Comparison of ENCODE assay signal across 26 cellular contexts in the genomic region with DNA sequence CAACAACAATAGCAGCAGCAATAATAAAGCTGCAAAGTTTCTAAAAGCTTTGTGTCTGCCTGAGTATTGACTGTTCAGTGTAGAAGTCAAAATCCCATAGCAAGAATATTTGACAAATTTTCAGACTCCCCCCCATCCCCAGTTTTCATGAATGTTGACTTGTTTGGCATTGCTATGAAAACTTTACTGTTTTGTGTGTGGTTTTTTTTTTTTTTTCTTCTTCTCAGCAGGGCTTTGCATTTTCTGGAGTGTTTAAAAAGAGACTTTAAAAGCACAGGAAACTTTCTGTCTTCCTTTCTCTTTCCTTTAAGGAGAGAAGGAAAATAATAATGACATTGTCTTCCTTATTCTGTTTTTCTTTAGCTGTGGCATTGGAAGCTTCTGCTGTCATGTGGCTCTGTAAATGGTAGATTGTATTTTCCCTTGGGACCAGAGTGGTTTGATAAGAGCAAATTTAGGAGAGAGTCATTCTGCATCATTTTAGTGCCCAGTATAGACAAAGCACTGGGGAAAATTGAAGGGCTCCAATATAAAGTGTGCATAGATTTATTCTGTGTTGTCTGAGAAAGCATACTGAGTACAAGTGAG.
DNase-seq lines count a peak whose midpoint lies in the region; TF ChIP-seq lines count a peak whose summit lies in the region.
"Had no signal": no experiment of that assay in that cellular context is flagged by ENCODE, and none has a peak within 500 bp of the region (broad histone marks: within the 10 kb centered on the region; RNA-seq: fewer than 3 reads in every experiment).

No MANE protein-coding gene starts in this region.

- H3K9me3 Mint-ChIP-seq in activated T-helper 2 cell treated with anti-CD3 and anti-CD28 coated beads, Interferon-gamma antibody, Interleukin-2, Interleukin-4, amounts not matched to agents 10 μg/mL and 5 μg/mL and 100 μg/mL, durations not matched to agents 14 hours and 24 hours and 36 hours, result no peaks in the 10 kb centered on the region

- H3K27me3 ChIP-seq in mammary epithelial cell (ENCODE audit: insufficient read depth, low read length) (no peaks in the 10 kb centered on the region), breast epithelium (no peaks in the 10 kb centered on the region), brain microvascular endothelial cell (replicated peaks) (no peaks in the 10 kb centered on the region), vagina (no peaks in the 10 kb centered on the region), H7 (ENCODE audit: control insufficient read depth, insufficient read depth, low read length) (no peaks in the 10 kb centered on the region)
- H3K27me3 ChIP-seq: esophagus muscularis mucosa, hepatocyte, neural progenitor cell, tibial artery had no signal

- dilution Hi-C loops in mammary epithelial cell (cut with HindIII; ENCODE audit: low sequenced_read_pairs), result no loop called here

- TF ChIP-seq POLR2A in breast epithelium (IDR thresholded peaks at IDR 0.05) (no peak), vagina (IDR thresholded peaks at IDR 0.05) (no peak)

- intact Hi-C loops in mammary epithelial cell (cut with micrococcal nuclease) (no loop called here), breast epithelium (cut with DNase I; ENCODE audit: low total_unique reads) (no loop called here), vagina (cut with DNase I) (no loop called here)
- intact Hi-C loops in activated T-helper 2 cell treated with anti-CD3 and anti-CD28 coated beads, Interferon-gamma antibody, Interleukin-2, Interleukin-4, amounts not matched to agents 10 μg/mL and 5 μg/mL and 100 μg/mL, durations not matched to agents 14 hours and 24 hours and 36 hours (cut with micrococcal nuclease), result no loop called here

- no peak for DNase-seq in mammary epithelial cell
- no peak for DNase-seq in breast epithelium (ENCODE audit: low spot score in 2 of 2)
- DNase-seq in brain microvascular endothelial cell, result no peak
- peak; percentile 73 for DNase-seq in foreskin melanocyte
- no peak for DNase-seq in vagina (ENCODE audit: extremely low spot score in 2 of 2)
- DNase-seq in H7, result no peak
- no peak for DNase-seq in NCI-H1694 (lab: John Stamatoyannopoulos, UW)
- no peak for DNase-seq in activated T-helper 2 cell treated with anti-CD3 and anti-CD28 coated beads, Interferon-gamma antibody, Interleukin-2, Interleukin-4, amounts not matched to agents 10 μg/mL and 5 μg/mL and 100 μg/mL, durations not matched to agents 14 hours and 24 hours and 36 hours (ENCODE audit: low spot score)
- DNase-seq: activated CD4-positive, alpha-beta T cell treated with anti-CD3 and anti-CD28 coated beads for 48 hours; activated effector memory CD4-positive, alpha-beta T cell treated with Interleukin-2 at 50 U/mL for 16 hours; activated T-cell treated with anti-CD3 and anti-CD28 coated beads for 4 hours; anterior cingulate cortex; C1 segment of cervical spinal cord; Caco-2; effector CD8-positive, alpha-beta T cell; NCI-H446; NCI-H774; SHP77; stimulated activated CD4-positive, alpha-beta T cell treated with anti-CD3 and anti-CD28 coated beads, Interleukin-4, amount 100 ng/mL, for 24 hours; tibial artery; WERI-Rb-1 had no signal

- H3K27ac Mint-ChIP-seq in activated T-helper 2 cell treated with anti-CD3 and anti-CD28 coated beads, Interferon-gamma antibody, Interleukin-2, Interleukin-4, amounts not matched to agents 10 μg/mL and 5 μg/mL and 100 μg/mL, durations not matched to agents 14 hours and 24 hours and 36 hours, result no peak overlapping the region
- H3K27ac Mint-ChIP-seq: activated naive CD4-positive, alpha-beta T cell treated with anti-CD3 and anti-CD28 coated beads, Interleukin-2, amount 50 U/mL, for 72 hours; neural progenitor cell had no signal

- CTCF ChIA-PET in mammary epithelial cell (lab: Charles Lee; ENCODE audit: low non-redundant PET), result no interaction called here

- no TSS peak for BruUV-seq in mammary epithelial cell (replicated peaks; lab: Mats Ljungman, UMichigan)

- no peak overlapping the region for H3K4me3 ChIP-seq in mammary epithelial cell (replicated peaks in 1 of 3; ENCODE audit: insufficient read depth in 1 of 3, low read depth in 2 of 3, low read length in 3 of 3)
- no peak overlapping the region for H3K4me3 ChIP-seq in breast epithelium
- H3K4me3 ChIP-seq in brain microvascular endothelial cell (ENCODE audit: low read depth, low read length), result no peak overlapping the region
- H3K4me3 ChIP-seq in vagina, result no peak overlapping the region
- H3K4me3 ChIP-seq in H7 (ENCODE audit: insufficient read depth, low read depth, low read length), result no peak overlapping the region
- H3K4me3 ChIP-seq: esophagus muscularis mucosa, hepatocyte, neural progenitor cell, tibial artery had no signal

- H4K20me1 ChIP-seq in mammary epithelial cell (ENCODE audit: insufficient read depth, low read length), result no peaks in the 10 kb centered on the region

- peaks cover 31% of the 10 kb centered on the region for H3K79me2 ChIP-seq in mammary epithelial cell (ENCODE audit: insufficient read depth, low read length)
- H3K79me2 ChIP-seq: hepatocyte had no signal

- no peak overlapping the region for H2AFZ ChIP-seq in mammary epithelial cell (ENCODE audit: low read depth, low read length)
- H2AFZ ChIP-seq: hepatocyte, neural progenitor cell had no signal

- H3K4me3 Mint-ChIP-seq in activated T-helper 2 cell treated with anti-CD3 and anti-CD28 coated beads, Interferon-gamma antibody, Interleukin-2, Interleukin-4, amounts not matched to agents 10 μg/mL and 5 μg/mL and 100 μg/mL, durations not matched to agents 14 hours and 24 hours and 36 hours (ENCODE audit: low read depth), result no peak overlapping the region
- H3K4me3 Mint-ChIP-seq: neural progenitor cell had no signal

- H3K27me3 Mint-ChIP-seq in activated T-helper 2 cell treated with anti-CD3 and anti-CD28 coated beads, Interferon-gamma antibody, Interleukin-2, Interleukin-4, amounts not matched to agents 10 μg/mL and 5 μg/mL and 100 μg/mL, durations not matched to agents 14 hours and 24 hours and 36 hours (ENCODE audit: low read depth), result peaks cover 6% of the 10 kb centered on the region

- peaks cover 5% of the 10 kb centered on the region for H3K36me3 Mint-ChIP-seq in activated T-helper 2 cell treated with anti-CD3 and anti-CD28 coated beads, Interferon-gamma antibody, Interleukin-2, Interleukin-4, amounts not matched to agents 10 μg/mL and 5 μg/mL and 100 μg/mL, durations not matched to agents 14 hours and 24 hours and 36 hours (ENCODE audit: low read depth)
- H3K36me3 Mint-ChIP-seq: activated naive CD4-positive, alpha-beta T cell treated with anti-CD3 and anti-CD28 coated beads, Interleukin-2, amount 50 U/mL, for 72 hours had no signal

- H3K4me1 ChIP-seq in mammary epithelial cell (ENCODE audit: insufficient read depth, low read length) (peaks cover 15% of the 10 kb centered on the region), breast epithelium (no peaks in the 10 kb centered on the region), vagina (peaks cover 40% of the 10 kb centered on the region)
- H3K4me1 ChIP-seq: Caco-2, neural progenitor cell had no signal

- no peak overlapping the region for H3K9ac ChIP-seq in mammary epithelial cell (ENCODE audit: insufficient read depth, low read length)
- H3K9ac ChIP-seq: neural progenitor cell had no signal

- H3K9me3 ChIP-seq in mammary epithelial cell (replicated peaks; ENCODE audit: insufficient read depth, low read length) (no peaks in the 10 kb centered on the region), breast epithelium (peaks cover 6 to 11% of the 10 kb centered on the region in 2 donors), vagina (no peaks in the 10 kb centered on the region)
- H3K9me3 ChIP-seq: Caco-2, esophagus muscularis mucosa, tibial artery had no signal

- TF ChIP-seq CTCF in mammary epithelial cell (conservative IDR thresholded peaks at IDR 0.05 in 1 of 2, IDR thresholded peaks at IDR 0.05 in 1 of 2; ENCODE audit: extremely low read depth in 1 of 2, insufficient read depth in 1 of 2, low read depth in 1 of 2, low read length in 2 of 2), result no peak
- no peak for TF ChIP-seq CTCF in breast epithelium (IDR thresholded peaks at IDR 0.05)
- TF ChIP-seq CTCF in brain microvascular endothelial cell (IDR thresholded peaks at IDR 0.05; ENCODE audit: low read depth, low read length, missing control alignments), result no peak
- no peak for TF ChIP-seq CTCF in vagina (IDR thresholded peaks at IDR 0.05)

- H3K27ac ChIP-seq in mammary epithelial cell (ENCODE audit: insufficient read depth, low read depth, low read length), result peak overlapping the region; percentile 0
- no peak overlapping the region for H3K27ac ChIP-seq in breast epithelium
- peak overlapping the region; percentile 30 for H3K27ac ChIP-seq in brain microvascular endothelial cell
- peak overlapping the region; percentile 54 for H3K27ac ChIP-seq in vagina
- H3K27ac ChIP-seq: 22Rv1, esophagus muscularis mucosa, hepatocyte, neural progenitor cell, WERI-Rb-1 had no signal

- peaks cover 21% of the 10 kb centered on the region for H3K4me1 Mint-ChIP-seq in activated T-helper 2 cell treated with anti-CD3 and anti-CD28 coated beads, Interferon-gamma antibody, Interleukin-2, Interleukin-4, amounts not matched to agents 10 μg/mL and 5 μg/mL and 100 μg/mL, durations not matched to agents 14 hours and 24 hours and 36 hours (ENCODE audit: low read depth)

- no peak overlapping the region for H3K4me2 ChIP-seq in mammary epithelial cell (ENCODE audit: insufficient read depth, low read depth, low read length)
- H3K4me2 ChIP-seq: hepatocyte, neural progenitor cell had no signal

- H3K36me3 ChIP-seq in mammary epithelial cell (ENCODE audit: insufficient read depth, low read length), result no peaks in the 10 kb centered on the region
- H3K36me3 ChIP-seq in breast epithelium, result peaks cover 3% of the 10 kb centered on the region
- H3K36me3 ChIP-seq in brain microvascular endothelial cell (replicated peaks), result no peaks in the 10 kb centered on the region
- no peaks in the 10 kb centered on the region for H3K36me3 ChIP-seq in vagina
- H3K36me3 ChIP-seq in H7 (replicated peaks; ENCODE audit: control insufficient read depth, insufficient read depth, low read length), result no peaks in the 10 kb centered on the region
- H3K36me3 ChIP-seq: neural progenitor cell had no signal

- in situ Hi-C loops in mammary epithelial cell (cut with MboI; ENCODE audit: low sequenced_read_pairs in 2 of 2), result no loop called here
- in situ Hi-C loops in brain microvascular endothelial cell (cut with HindIII; ENCODE audit: low pct_ligation_motif_present, low sequenced_read_pairs), result no loop called here

Comparison
In these comparisons a context has a peak if more than half of its experiments do, and no peak if none do; other contexts are left out.
1. H3K27ac ChIP-seq: peak in mammary epithelial cell (single experiment), brain microvascular endothelial cell (single experiment) and vagina (single experiment); none in breast epithelium (0 of 2).